ENCODE assay signal across 21 cellular contexts in genomic region chr9:111056554-111056953, GRCh38. TPM values are rescaled to one million over a fixed set of nuclear protein-coding genes. Genes with fewer than 3 reads are reported as not detected.
DNase-seq lines count a peak whose midpoint lies in the region; ATAC-seq and TF ChIP-seq lines count a peak whose summit lies in the region.
"Had no signal": no experiment of that assay in that cellular context is flagged by ENCODE, and none has a peak within 500 bp of the region (broad histone marks: within the 10 kb centered on the region; RNA-seq: fewer than 3 reads in every experiment).

No MANE protein-coding gene starts in this region.

- intact Hi-C loops in activated CD4-positive, alpha-beta T cell treated with anti-CD3 and anti-CD28 coated beads for 36 hours (cut with DNase I, micrococcal nuclease): no loop called here

- CTCF ChIA-PET in activated CD4-positive, alpha-beta T cell treated with anti-CD3 and anti-CD28 coated beads for 36 hours (lab: Charles Lee): no interaction called here

- H3K27ac Mint-ChIP-seq in osteocyte (ENCODE audit: unreplicated experiment) (peak overlapping the region; percentile 45), T-helper 17 cell (no peak overlapping the region)
- no peak overlapping the region for H3K27ac Mint-ChIP-seq in activated CD4-positive, alpha-beta T cell treated with anti-CD3 and anti-CD28 coated beads for 36 hours
- H3K27ac Mint-ChIP-seq: CD8-positive, alpha-beta memory T cell; T-helper 1 cell treated with Interleukin-12 subunit alpha and Interleukin-12 subunit beta and Interleukin-4 antibody, amounts not matched to agents 30 μg/mL and 1 μg/mL, for 36 hours had no signal

- H3K4me1 Mint-ChIP-seq in osteocyte (ENCODE audit: unreplicated experiment) (peaks cover 17% of the 10 kb centered on the region), T-helper 17 cell (peaks cover 2% of the 10 kb centered on the region)
- H3K4me1 Mint-ChIP-seq in activated CD4-positive, alpha-beta T cell treated with anti-CD3 and anti-CD28 coated beads for 36 hours: no peaks in the 10 kb centered on the region
- H3K4me1 Mint-ChIP-seq: CD8-positive, alpha-beta memory T cell had no signal

- DNase-seq in EL (peak; percentile 78), RPMI7951 (ENCODE audit: low read depth) (peak; percentile 90), fibroblast of gingiva (ENCODE audit: low read depth) (peak; percentile 94), osteocyte (ENCODE audit: extremely low spot score, unreplicated experiment) (no peak), GDM1 (lab: John Stamatoyannopoulos, UW) (no peak), T-helper 17 cell (no peak)
- DNase-seq in activated CD4-positive, alpha-beta T cell treated with anti-CD3 and anti-CD28 coated beads for 36 hours: no peak
- DNase-seq: activated CD4-positive, alpha-beta T cell treated with anti-CD3 and anti-CD28 coated beads, Interleukin-2, amount 50 U/mL, for 48 hours; activated gamma-delta T cell; CD8-positive, alpha-beta memory T cell; central memory CD4-positive, alpha-beta T cell; heart right ventricle; left lung; NCI-H1694; NCI-H774; OCI-M1; SHP77 treated with DMSO at 0.1 percent for 48 hours; stimulated activated naive CD4-positive, alpha-beta T cell treated with Interleukin-2 at 50 U/mL for 16 hours had no signal

- H3K27me3 Mint-ChIP-seq in osteocyte (ENCODE audit: unreplicated experiment) (no peaks in the 10 kb centered on the region), T-helper 17 cell (no peaks in the 10 kb centered on the region)
- H3K27me3 Mint-ChIP-seq in activated CD4-positive, alpha-beta T cell treated with anti-CD3 and anti-CD28 coated beads for 36 hours: peaks cover 2% of the 10 kb centered on the region

- H3K36me3 Mint-ChIP-seq in osteocyte (ENCODE audit: unreplicated experiment): no peaks in the 10 kb centered on the region
- H3K36me3 Mint-ChIP-seq in activated CD4-positive, alpha-beta T cell treated with anti-CD3 and anti-CD28 coated beads for 36 hours (ENCODE audit: low read depth): no peaks in the 10 kb centered on the region
- H3K36me3 Mint-ChIP-seq in T-helper 17 cell (ENCODE audit: low read depth): no peaks in the 10 kb centered on the region
- H3K36me3 Mint-ChIP-seq: CD8-positive, alpha-beta memory T cell had no signal

- peaks cover 9% of the 10 kb centered on the region for H3K9me3 Mint-ChIP-seq in osteocyte (ENCODE audit: unreplicated experiment)
- no peaks in the 10 kb centered on the region for H3K9me3 Mint-ChIP-seq in activated CD4-positive, alpha-beta T cell treated with anti-CD3 and anti-CD28 coated beads for 36 hours (ENCODE audit: low read depth)
- H3K9me3 Mint-ChIP-seq: T-helper 1 cell treated with Interleukin-12 subunit alpha and Interleukin-12 subunit beta and Interleukin-4 antibody, amounts not matched to agents 30 μg/mL and 1 μg/mL, for 36 hours had no signal

- no peaks in the 10 kb centered on the region for H3K9me3 ChIP-seq in T-helper 17 cell (ENCODE audit: control insufficient read depth, low read length, poor library complexity, severe bottlenecking)
- H3K9me3 ChIP-seq: heart right ventricle, left lung had no signal

- TF ChIP-seq CTCF in osteocyte (IDR thresholded peaks at IDR 0.05): no peak

- no peak for ATAC-seq in activated CD4-positive, alpha-beta T cell treated with anti-CD3 and anti-CD28 coated beads for 36 hours
- no peak for ATAC-seq in T-helper 17 cell
- ATAC-seq: esophagus mucosa, heart right ventricle, HepG2, left lung had no signal

- H3K4me3 Mint-ChIP-seq in osteocyte (ENCODE audit: unreplicated experiment) (no peak overlapping the region), T-helper 17 cell (no peak overlapping the region)
- H3K4me3 Mint-ChIP-seq in activated CD4-positive, alpha-beta T cell treated with anti-CD3 and anti-CD28 coated beads for 36 hours: no peak overlapping the region
- H3K4me3 Mint-ChIP-seq: CD8-positive, alpha-beta memory T cell; T-helper 1 cell treated with Interleukin-12 subunit alpha and Interleukin-12 subunit beta and Interleukin-4 antibody, amounts not matched to agents 30 μg/mL and 1 μg/mL, for 36 hours had no signal

- POLR2A ChIA-PET in activated CD4-positive, alpha-beta T cell treated with anti-CD3 and anti-CD28 coated beads for 36 hours (lab: Charles Lee): no interaction called here

RNA-seq across cellular contexts. Expression of gene LPAR1, which starts 18.3 kb away (rescaled TPM):
- 69.0 and 74.6 TPM in 2 replicates for total RNA-seq in RPMI7951 (2014; rRNA removed; shearing (Covaris generic))
- total RNA-seq in osteocyte (119 and 120 TPM in 2 replicates), T-helper 17 cell (not detected)
- total RNA-seq in activated CD4-positive, alpha-beta T cell treated with anti-CD3 and anti-CD28 coated beads for 36 hours: not detected
- total RNA-seq: CD8-positive, alpha-beta memory T cell; HepG2 had no signal

Comparison
In these comparisons a context has a peak if more than half of its experiments do, and no peak if none do; other contexts are left out.
1. DNase-seq: peak in EL (single experiment), RPMI7951 (single experiment) and fibroblast of gingiva (single experiment); none in osteocyte (single experiment), activated CD4-positive, alpha-beta T cell treated with anti-CD3 and anti-CD28 coated beads for 36 hours (single experiment), GDM1 (single experiment) and T-helper 17 cell (0 of 3).
2. RNA of gene LPAR1, which starts 18.3 kb away (total RNA-seq): 119 to 120 TPM in osteocyte and 69.0 to 74.6 TPM in RPMI7951; not detected in T-helper 17 cell and not detected in activated CD4-positive, alpha-beta T cell treated with anti-CD3 and anti-CD28 coated beads for 36 hours; every median in the first group is over 10 times any median in the second.